2 cellular contexts compared by ENCODE assay signal in genomic region chr2:144470819-144471218, GRCh38.
TF ChIP-seq lines count a peak whose summit lies in the region.

No MANE protein-coding gene starts in this region.

TF ChIP-seq in SK-N-SH, 30 proteins besides CTCF, POLR2A, EP300 and RAD21:
- TF ChIP-seq USF2 (IDR thresholded peaks at IDR 0.05; ENCODE audit: borderline replicate concordance, low read depth, low read length) (no peak), MXI1 (IDR thresholded peaks at IDR 0.05; ENCODE audit: low read depth, low read length) (no peak), NFIC (IDR thresholded peaks at IDR 0.05; ENCODE audit: borderline replicate concordance) (no peak), RFX5 (IDR thresholded peaks at IDR 0.05; ENCODE audit: low read length) (no peak)
TF ChIP-seq in SK-N-SH: peak in this region for 0.

TF ChIP-seq in SK-N-SH treated with all-trans-retinoic acid at 6 μM for 48 hours, 23 proteins besides CTCF, POLR2A, EP300 and RAD21:
- TF ChIP-seq ARNTL (CRISPR knock-in tag; IDR thresholded peaks at IDR 0.05; ENCODE audit: borderline replicate concordance, low read depth) (no peak), PPARA (CRISPR knock-in tag; IDR thresholded peaks at IDR 0.05; ENCODE audit: borderline replicate concordance) (no peak), BACH2 (CRISPR knock-in tag; IDR thresholded peaks at IDR 0.05; ENCODE audit: borderline replicate concordance) (no peak), CSRNP3 (CRISPR knock-in tag; IDR thresholded peaks at IDR 0.05) (no peak), GLIS3 (CRISPR knock-in tag; IDR thresholded peaks at IDR 0.05) (no peak), ZFP3 (CRISPR knock-in tag; IDR thresholded peaks at IDR 0.05) (no peak), CREB5 (CRISPR knock-in tag; IDR thresholded peaks at IDR 0.05; ENCODE audit: low read depth) (no peak), TSHZ2 (CRISPR knock-in tag; IDR thresholded peaks at IDR 0.05) (no peak), POU6F1 (CRISPR knock-in tag; IDR thresholded peaks at IDR 0.05; ENCODE audit: borderline replicate concordance, low read depth) (no peak), CSDC2 (CRISPR knock-in tag; IDR thresholded peaks at IDR 0.05) (no peak), ZFP30 (CRISPR knock-in tag; IDR thresholded peaks at IDR 0.05) (no peak), ZNF70 (CRISPR knock-in tag; IDR thresholded peaks at IDR 0.05) (no peak)
